In the genomic region with DNA sequence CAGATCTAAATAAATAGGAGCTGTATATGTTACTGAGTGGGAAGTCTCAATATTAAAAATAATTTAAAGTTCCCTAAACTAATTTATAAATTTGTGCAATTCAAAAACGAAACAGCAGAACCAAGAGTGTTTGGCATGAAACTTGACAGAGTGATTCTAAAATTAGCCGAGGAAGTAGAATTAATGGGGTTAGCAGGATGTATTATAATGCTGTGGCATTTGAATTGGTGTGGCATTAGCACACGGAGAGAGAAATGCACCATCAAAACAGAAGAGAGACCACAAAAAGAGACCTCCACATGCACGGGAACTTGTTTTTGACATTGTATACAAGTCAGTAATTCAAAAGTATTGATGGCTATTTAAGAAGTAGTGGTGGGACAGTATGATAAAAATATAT, we compare ENCODE assay signal across 11 cellular contexts.
DNase-seq lines count a peak whose midpoint lies in the region; ATAC-seq and TF ChIP-seq lines count a peak whose summit lies in the region.
"Had no signal": no experiment of that assay in that cellular context is flagged by ENCODE, and none has a peak within 500 bp of the region (broad histone marks: within the 10 kb centered on the region; RNA-seq: fewer than 3 reads in every experiment).

No MANE protein-coding gene starts in this region.

- H2AFZ ChIP-seq in MM.1S (ENCODE audit: low read length) = no peak overlapping the region

- H3K27me3 ChIP-seq in MM.1S (replicated peaks; ENCODE audit: insufficient read depth, low read length) (no peaks in the 10 kb centered on the region), Caco-2 (replicated peaks; ENCODE audit: control insufficient read depth, insufficient read depth, low read length) (no peaks in the 10 kb centered on the region)
- H3K27me3 ChIP-seq: heart right ventricle had no signal

- no peaks in the 10 kb centered on the region for H3K27me3 Mint-ChIP-seq in naive B cell
- no peaks in the 10 kb centered on the region for H3K27me3 Mint-ChIP-seq in Caco-2 (ENCODE audit: insufficient read depth, unreplicated experiment)
- H3K27me3 Mint-ChIP-seq: activated naive CD4-positive, alpha-beta T cell treated with anti-CD3 and anti-CD28 coated beads, Interleukin-2, amount 50 U/mL, for 24 hours had no signal

- TF ChIP-seq CTCF in MM.1S (IDR thresholded peaks at IDR 0.05; ENCODE audit: low read length) (no peak), Caco-2 (IDR thresholded peaks at IDR 0.05; ENCODE audit: insufficient read depth in 1 of 2, low read depth in 1 of 2, low read length in 1 of 2, severe bottlenecking in 1 of 2, unreplicated experiment in 1 of 2) (no peak)

- H3K27ac Mint-ChIP-seq in naive B cell = peak overlapping the region in 3 of 6 donors; percentile 51 to 84 (median 62)
- H3K27ac Mint-ChIP-seq in Caco-2 (ENCODE audit: unreplicated experiment) = no peak overlapping the region
- H3K27ac Mint-ChIP-seq: activated naive CD4-positive, alpha-beta T cell treated with anti-CD3 and anti-CD28 coated beads, Interleukin-2, amount 50 U/mL, for 24 hours had no signal

- H3K4me3 Mint-ChIP-seq in naive B cell (peak overlapping the region; percentile 4 to 80 (median 65)), Caco-2 (ENCODE audit: unreplicated experiment) (no peak overlapping the region)
- H3K4me3 Mint-ChIP-seq: activated naive CD4-positive, alpha-beta T cell treated with anti-CD3 and anti-CD28 coated beads, Interleukin-2, amount 50 U/mL, for 24 hours had no signal

- H3K4me3 ChIP-seq in MM.1S (ENCODE audit: low read length) (peak overlapping the region; percentile 27; the same call in 1 of the 2 replicates), Caco-2 (ENCODE audit: low read depth, low read length) (no peak overlapping the region)

- peak; percentile 49 for DNase-seq in MM.1S
- peak; percentile 24 for DNase-seq in naive B cell
- no peak for DNase-seq in stimulated activated CD4-positive, alpha-beta T cell treated with anti-CD3 and anti-CD28 coated beads, Interleukin-2, amount 100 ng/mL, for 48 hours
- no peak for DNase-seq in nucleus accumbens (lab: John Stamatoyannopoulos, UW)
- no peak for DNase-seq in Caco-2
- no peak for DNase-seq in activated CD4-positive, CD25-positive, alpha-beta regulatory T cell (lab: John Stamatoyannopoulos, UW)
- DNase-seq: effector memory CD4-positive, alpha-beta T cell; heart right ventricle had no signal

- intact Hi-C loops in Caco-2 (cut with micrococcal nuclease; ENCODE audit: unreplicated experiment) = no loop called here

- H3K4me1 ChIP-seq in MM.1S (ENCODE audit: low read length) (peaks cover 4% of the 10 kb centered on the region; the same call in 1 of the 2 replicates), Caco-2 (no peaks in the 10 kb centered on the region)

- ATAC-seq in GM18517 (IDR thresholded peaks at IDR 0.05; ENCODE audit: unreplicated experiment) (peak; percentile 77), GM21737 (IDR thresholded peaks at IDR 0.05; ENCODE audit: unreplicated experiment) (peak; percentile 56), naive B cell (ENCODE audit: low read depth in 2 of 2) (peak; percentile 84 to 87)
- ATAC-seq: heart right ventricle had no signal

- no peaks in the 10 kb centered on the region for H3K9me3 Mint-ChIP-seq in naive B cell
- H3K9me3 Mint-ChIP-seq in Caco-2 (ENCODE audit: unreplicated experiment) = no peaks in the 10 kb centered on the region
- H3K9me3 Mint-ChIP-seq: activated naive CD4-positive, alpha-beta T cell treated with anti-CD3 and anti-CD28 coated beads, Interleukin-2, amount 50 U/mL, for 24 hours had no signal

- H3K4me2 ChIP-seq in MM.1S (ENCODE audit: low read depth, low read length) = peak overlapping the region; percentile 59

- H3K36me3 Mint-ChIP-seq in naive B cell (peaks cover 0 to 7% of the 10 kb centered on the region in 2 donors), Caco-2 (ENCODE audit: insufficient read depth, unreplicated experiment) (no peaks in the 10 kb centered on the region)

- peaks cover 29 to 53% (median 47%) of the 10 kb centered on the region in 3 donors for H3K4me1 Mint-ChIP-seq in naive B cell
- peaks cover 15% of the 10 kb centered on the region for H3K4me1 Mint-ChIP-seq in Caco-2 (ENCODE audit: low read depth, unreplicated experiment)

- no peaks in the 10 kb centered on the region for H3K79me2 ChIP-seq in MM.1S (ENCODE audit: low read length)

- CTCF ChIA-PET in Caco-2 (lab: Charles Lee) = no interaction called here

- H3K27ac ChIP-seq in MM.1S (ENCODE audit: low read length) = no peak overlapping the region
- H3K27ac ChIP-seq: heart right ventricle had no signal

- H3K9me3 ChIP-seq in MM.1S (replicated peaks; ENCODE audit: insufficient read depth, low read length) = no peaks in the 10 kb centered on the region
- no peaks in the 10 kb centered on the region for H3K9me3 ChIP-seq in Caco-2
- H3K9me3 ChIP-seq: heart right ventricle had no signal

- H3K9me2 ChIP-seq in MM.1S (replicated peaks; ENCODE audit: insufficient read depth, low read length) = no peaks in the 10 kb centered on the region

- H3F3A ChIP-seq in MM.1S (ENCODE audit: insufficient read depth, low read length) = no peaks in the 10 kb centered on the region

- POLR2A ChIA-PET in Caco-2 (lab: Charles Lee) = no interaction called here

- BruUV-seq in Caco-2 (replicated peaks; lab: Mats Ljungman, UMichigan) = no TSS peak

- H3K9ac ChIP-seq in MM.1S (ENCODE audit: low read length) = no peak overlapping the region

- H4K20me1 ChIP-seq in MM.1S (ENCODE audit: insufficient read depth, low read length) = no peaks in the 10 kb centered on the region

- H3K36me3 ChIP-seq in MM.1S (replicated peaks; ENCODE audit: insufficient read depth, low read length) (no peaks in the 10 kb centered on the region), Caco-2 (ENCODE audit: control insufficient read depth, insufficient read depth, low read length) (no peaks in the 10 kb centered on the region)
- H3K36me3 ChIP-seq: heart right ventricle had no signal

Comparison
In these comparisons a context has a peak if more than half of its experiments do, and no peak if none do; other contexts are left out.
1. DNase-seq: peak in MM.1S (single experiment) and naive B cell (single experiment); none in stimulated activated CD4-positive, alpha-beta T cell treated with anti-CD3 and anti-CD28 coated beads, Interleukin-2, amount 100 ng/mL, for 48 hours (0 of 2), nucleus accumbens (0 of 56), Caco-2 (0 of 2) and activated CD4-positive, CD25-positive, alpha-beta regulatory T cell (0 of 4).
2. Peak in every context shown above with its lines, with median percentiles within 50 percentile points of each other: ATAC-seq.